8 cellular contexts compared by ENCODE assay signal in the genomic region with DNA sequence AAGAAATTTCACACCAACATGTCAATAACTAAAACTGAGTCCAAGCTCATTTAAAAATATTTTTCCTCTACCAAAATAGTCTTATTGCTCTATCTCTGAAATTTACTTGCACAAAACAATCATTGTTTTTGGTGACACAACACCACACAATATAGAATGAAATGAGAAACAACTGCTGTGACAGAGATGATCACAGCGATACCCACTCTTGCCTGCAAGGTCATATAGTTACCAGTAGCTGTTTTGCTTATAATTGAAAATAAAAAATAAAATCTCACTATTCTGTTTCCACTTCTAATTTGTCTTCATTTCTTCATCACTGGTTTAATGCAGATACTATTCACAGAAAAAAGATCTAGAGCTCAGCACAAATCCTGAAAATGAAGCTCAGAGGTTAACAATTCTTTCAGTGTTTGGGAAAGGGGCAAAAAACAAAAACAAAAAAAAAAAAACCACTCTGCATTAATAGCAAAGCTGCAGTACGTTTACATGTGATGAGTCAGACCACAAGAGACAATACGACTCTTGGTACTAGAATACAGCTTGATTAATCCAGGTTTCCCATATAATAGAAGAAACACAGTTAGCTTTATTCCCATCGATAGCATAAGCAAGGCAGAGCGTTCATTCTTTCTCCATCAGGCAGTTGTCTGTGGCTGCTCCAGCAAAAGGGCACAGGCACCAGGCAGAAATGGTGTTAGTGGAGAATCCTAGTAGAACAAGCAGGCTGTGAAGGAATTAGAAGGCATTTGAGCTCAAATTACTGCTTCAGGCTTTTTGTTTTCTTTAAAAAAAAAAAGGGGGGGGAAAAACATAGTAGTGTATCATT. TPM values are rescaled to one million over a fixed set of nuclear protein-coding genes. Genes with fewer than 3 reads are reported as not detected.
DNase-seq lines count a peak whose midpoint lies in the region; ATAC-seq, FAIRE-seq and TF ChIP-seq lines count a peak whose summit lies in the region.

No MANE protein-coding gene starts in this region.

- TF ChIP-seq CTCF in BE2C (IDR thresholded peaks at IDR 0.05; ENCODE audit: low read depth, low read length) (no peak), HCT116 (IDR thresholded peaks at IDR 0.05 in 2 of 3, conservative IDR thresholded peaks at IDR 0.05 in 1 of 3; ENCODE audit: borderline replicate concordance in 1 of 3, insufficient read depth in 1 of 3, low read depth in 2 of 3, low read length in 2 of 3) (no peak), RWPE1 (conservative IDR thresholded peaks at IDR 0.05; ENCODE audit: low read depth) (no peak), HepG2 (CRISPR knock-in tag; IDR thresholded peaks at IDR 0.05) (no peak)

- H3K79me2 ChIP-seq in HCT116 (ENCODE audit: insufficient read depth, low read length), result peaks cover 74% of the 10 kb centered on the region
- peaks cover 26% of the 10 kb centered on the region for H3K79me2 ChIP-seq in HepG2 (ENCODE audit: insufficient read depth, low read length)

- H2AFZ ChIP-seq in HCT116 (ENCODE audit: low read depth, low read length, poor library complexity, severe bottlenecking), result no peak overlapping the region
- H2AFZ ChIP-seq in HepG2 (ENCODE audit: low read length), result no peak overlapping the region

- no peak for TF ChIP-seq POLR2A in HCT116 (IDR thresholded peaks at IDR 0.05; ENCODE audit: borderline replicate concordance, extremely low read depth, insufficient read depth, insufficient read length)
- no peak for TF ChIP-seq POLR2A in HepG2 (IDR thresholded peaks at IDR 0.05; ENCODE audit: insufficient read depth in 1 of 2, low read depth in 2 of 2, low read length in 2 of 2)

- H3K9me2 ChIP-seq in HCT116 (ENCODE audit: insufficient read depth), result no peaks in the 10 kb centered on the region

- H3K36me3 ChIP-seq in BE2C, result no peaks in the 10 kb centered on the region
- H3K36me3 ChIP-seq in HCT116 (ENCODE audit: control insufficient read depth in 1 of 2, insufficient read depth in 2 of 2, low read length in 2 of 2), result 0 out of 4 replicates have a peak, but pooled peaks cover 0 to 4% of the 10 kb centered on the region in 2 experiments
- H3K36me3 ChIP-seq in HepG2 (replicated peaks in 1 of 2; ENCODE audit: control insufficient read depth in 1 of 2, insufficient read depth in 2 of 2, low read length in 2 of 2), result no peaks in the 10 kb centered on the region

- H3K4me2 ChIP-seq in HCT116 (ENCODE audit: low read length) (peak overlapping the region; percentile 79), HepG2 (ENCODE audit: low read depth, low read length) (peak overlapping the region; percentile 66)

- no peaks in the 10 kb centered on the region for H3K9me3 ChIP-seq in BE2C
- H3K9me3 ChIP-seq in HCT116 (ENCODE audit: control insufficient read depth in 1 of 2, insufficient read depth in 1 of 2, low read depth in 1 of 2, low read length in 2 of 2), result no peaks in the 10 kb centered on the region
- no peaks in the 10 kb centered on the region for H3K9me3 ChIP-seq in HepG2 (ENCODE audit: low read length)

- in situ Hi-C loops in HepG2 (cut with HindIII; ENCODE audit: extremely low pct_ligation_motif_present, low pct_unique_long_range_greater_than_20kb), result no loop called here
- in situ Hi-C loops in KBM-7 (cut with MboI; ENCODE audit: low pct_unique_long_range_greater_than_20kb, low sequenced_read_pairs), result no loop called here

- TF ChIP-seq EP300 in HepG2 (IDR thresholded peaks at IDR 0.05; ENCODE audit: low read depth in 2 of 2, low read length in 2 of 2) (no peak), HepG2 (CRISPR knock-in tag; IDR thresholded peaks at IDR 0.05; ENCODE audit: borderline replicate concordance) (no peak)

- BruUV-seq in HCT116 (replicated peaks; lab: Mats Ljungman, UMichigan), result TSS peak; percentile 58
- BruUV-seq in HepG2 (replicated peaks; lab: Mats Ljungman, UMichigan), result TSS peak; percentile 37

- H3K27me3 ChIP-seq in BE2C (no peaks in the 10 kb centered on the region), HCT116 (ENCODE audit: insufficient read depth, low read length) (no peaks in the 10 kb centered on the region), HepG2 (ENCODE audit: control insufficient read depth in 1 of 2, insufficient read depth in 2 of 2, low read length in 2 of 2) (no peaks in the 10 kb centered on the region; a peak in 1 of 5 replicates)

- CTCF ChIA-PET in HCT116 (lab: Charles Lee) (interaction anchor here (0.6 to 2.6 kb wide), 6 partner anchors 9 to 689 kb away, joined by 3 to 10 read pairs (median 5); no protein-coding TSS in a partner anchor), RWPE1 (lab: Yijun Ruan, JAX) (interaction anchor here (1.0 kb wide), 1 partner anchor 10 kb away, joined by 3 read pairs; no protein-coding TSS in a partner anchor), HepG2 (lab: Yijun Ruan, JAX; ENCODE audit: low intra/inter-chr PET ratio, low total read pairs) (no interaction called here)

- TF ChIP-seq RAD21 in HCT116 (IDR thresholded peaks at IDR 0.05; ENCODE audit: low read depth) (no peak), HepG2 (CRISPR knock-in tag; IDR thresholded peaks at IDR 0.05) (no peak)

- RAD21 ChIA-PET in HCT116 (lab: Charles Lee; ENCODE audit: low non-redundant PET in 1 of 2, low total read pairs in 2 of 2, uncharacterized antibody in 2 of 2, unreplicated experiment in 2 of 2), result interaction anchor here in 1 of 2 experiments (0.7 kb wide), 1 partner anchor 113 kb away, joined by 5 read pairs; no protein-coding TSS in a partner anchor

- intact Hi-C loops in HCT116 (cut with micrococcal nuclease), result loop anchor here (2.0 kb wide), 1 partner anchor 28 kb away; no protein-coding TSS in a partner anchor
- intact Hi-C loops in HepG2 (cut with micrococcal nuclease; ENCODE audit: unreplicated experiment), result loop anchor here (10.0 kb wide), 1 partner anchor 192 kb away; the partner anchor contains the start of genes BTD and HACL1

- ATAC-seq in HCT116, result peak; percentile 77
- ATAC-seq in HepG2, result peak; percentile 72
- no peak for ATAC-seq in HG03469 (IDR thresholded peaks at IDR 0.05; ENCODE audit: unreplicated experiment)

- peak overlapping the region; percentile 92 for H3K27ac ChIP-seq in HCT116 (ENCODE audit: low read depth, low read length)
- no peak overlapping the region for H3K27ac ChIP-seq in RWPE1
- H3K27ac ChIP-seq in HepG2 (ENCODE audit: extremely low read length, insufficient read depth, low read length), result peak overlapping the region; percentile 64

- peak overlapping the region; percentile 50 for H3K9ac ChIP-seq in HCT116 (ENCODE audit: low read length)
- no peak overlapping the region for H3K9ac ChIP-seq in HepG2 (ENCODE audit: insufficient read depth, low read depth, low read length)

- no peak for FAIRE-seq in HepG2 (lab: Jason Lieb, UNC)

- no peak for DNase-seq in BE2C
- peak; percentile 56 for DNase-seq in HCT116 (ENCODE audit: low read depth, low spot score)
- peak; percentile 54 for DNase-seq in RWPE1 (ENCODE audit: low spot score)
- peak; percentile 47 for DNase-seq in dedifferentiated amniotic fluid mesenchymal stem cell (ENCODE audit: extremely low spot score)
- DNase-seq in HepG2 (ENCODE audit: low spot score), result peak; percentile 52
- DNase-seq in superior temporal gyrus (ENCODE audit: extremely low spot score), result peak; percentile 92
- DNase-seq in KBM-7, result no peak

- H3K4me3 ChIP-seq in BE2C (ENCODE audit: low read depth, low read length) (peak overlapping the region; percentile 25), HCT116 (replicated peaks in 1 of 2; ENCODE audit: low read depth in 1 of 2, low read length in 2 of 2) (peak overlapping the region; percentile 21 to 43), HepG2 (replicated peaks in 1 of 3; ENCODE audit: insufficient read depth in 1 of 3, low read depth in 2 of 3, low read length in 3 of 3) (peak overlapping the region in 2 of 3 experiments; percentile 4 to 8; a peak in 2 of 6 replicates)

- H4K20me1 ChIP-seq in HCT116 (ENCODE audit: insufficient read depth) (no peaks in the 10 kb centered on the region), HepG2 (ENCODE audit: insufficient read depth, low read length) (0 out of 2 replicates have a peak, but pooled peaks cover 3% of the 10 kb centered on the region)

- H3K4me1 ChIP-seq in BE2C (no peaks in the 10 kb centered on the region), HCT116 (ENCODE audit: control insufficient read depth in 1 of 2, insufficient read depth in 2 of 2, low read length in 2 of 2) (peaks cover 58 to 68% of the 10 kb centered on the region in 2 experiments), HepG2 (ENCODE audit: insufficient read depth, low read length) (peaks cover 31% of the 10 kb centered on the region)

- POLR2A ChIA-PET in HCT116 (lab: Charles Lee) (interaction anchor here (0.6 to 1.4 kb wide), 4 partner anchors 11 to 163 kb away, joined by 3 to 4 read pairs (median 4); no protein-coding TSS in a partner anchor), RWPE1 (lab: Yijun Ruan, JAX; ENCODE audit: low non-redundant PET) (no interaction called here), HepG2 (lab: Yijun Ruan, JAX) (interaction anchor here (1.2 kb wide), 1 partner anchor 28 kb away, joined by 3 read pairs; no protein-coding TSS in a partner anchor)

- 30% methylated on average over 5 of the region's 5 CpGs for WGBS in HepG2 (ENCODE audit: low lambda C conversion rate)

RNA-seq across cellular contexts. Expression of gene ANKRD28, which starts 0.8 kb away (rescaled TPM):
- 4.5 TPM for polyA plus RNA-seq in BE2C (2012; ENCODE audit: insufficient read depth, insufficient read length, low read depth)
- 47.5 TPM for total RNA-seq in HCT116 (2021; ENCODE audit: unreplicated experiment)
- polyA plus RNA-seq in HCT116 (2012), result 27.9 and 28.7 TPM in 2 replicates
- 28.9 and 40.2 TPM in 2 replicates for total RNA-seq in HepG2 (2016; rRNA removed; fragmentation: Illumina TruSeq; extraction: Trizol)
- total RNA-seq in HepG2 (2016; cell fraction: cytosol; rRNA removed; fragmentation: Illumina TruSeq; extraction: Trizol; ENCODE audit: low read depth), result 11.3 and 13.1 TPM in 2 replicates
- total RNA-seq in HepG2 (2016; cell fraction: insoluble cytoplasmic fraction; rRNA removed; fragmentation: Illumina TruSeq; extraction: Trizol), result 28.4 and 36.2 TPM in 2 replicates
- total RNA-seq in HepG2 (2016; cell fraction: membrane; rRNA removed; fragmentation: Illumina TruSeq; extraction: Trizol), result 11.2 and 14.5 TPM in 2 replicates
- total RNA-seq in HepG2 (2016; cell fraction: nucleus; rRNA removed; fragmentation: Illumina TruSeq; extraction: Trizol), result 41.2 and 46.8 TPM in 2 replicates
- 20.7 and 21.0 TPM in 2 replicates for polyA plus RNA-seq in HepG2 (2011; rRNA removed)
- 9.2 and 14.8 TPM in 2 replicates for polyA plus RNA-seq in HepG2 (2011; cell fraction: cytosol; rRNA removed)
- 30.1 TPM in 2 replicates for polyA plus RNA-seq in HepG2 (2011; cell fraction: nucleus; rRNA removed)
- polyA plus RNA-seq in HepG2 (2012), result 18.6 and 18.7 TPM in 2 replicates
- polyA plus RNA-seq in HepG2 (2016; cell fraction: cytosol; fragmentation: Illumina TruSeq; extraction: Trizol; ENCODE audit: low read depth), result 0.62 and 0.75 TPM in 2 replicates
- 23.3 and 24.0 TPM in 2 replicates for polyA plus RNA-seq in HepG2 (2016; cell fraction: insoluble cytoplasmic fraction; fragmentation: Illumina TruSeq; extraction: Trizol; ENCODE audit: low read depth)
- polyA plus RNA-seq in HepG2 (2016; cell fraction: membrane; fragmentation: Illumina TruSeq; extraction: Trizol; ENCODE audit: low read depth), result 3.1 and 4.0 TPM in 2 replicates
- polyA plus RNA-seq in HepG2 (2016; cell fraction: nucleus; fragmentation: Illumina TruSeq; extraction: Trizol; ENCODE audit: insufficient read depth, low read depth), result 32.5 and 40.7 TPM in 2 replicates
- 40.3 and 73.4 TPM in 2 replicates for polyA minus RNA-seq in HepG2 (2011; rRNA and poly(A)+ RNA removed; ENCODE audit: low replicate concordance)
- polyA minus RNA-seq in HepG2 (2011; cell fraction: cytosol; rRNA and poly(A)+ RNA removed), result 19.9 TPM in 2 replicates
- 106 and 111 TPM in 2 replicates for polyA minus RNA-seq in HepG2 (2011; cell fraction: nucleus; rRNA and poly(A)+ RNA removed)

Comparison
In these comparisons a context has a peak if more than half of its experiments do, and no peak if none do; other contexts are left out.
1. DNase-seq: peak in HCT116 (single experiment), RWPE1 (single experiment), dedifferentiated amniotic fluid mesenchymal stem cell (single experiment), HepG2 (single experiment) and superior temporal gyrus (single experiment); none in BE2C (single experiment) and KBM-7 (single experiment).
2. Peak in every context shown above with its lines, with median percentiles within 50 percentile points of each other: H3K4me3 ChIP-seq.